1 cellular context compared by ENCODE assay signal in genomic region chr16:89545044-89545830, GRCh38.
TF ChIP-seq lines count a peak whose summit lies in the region.

No MANE protein-coding gene starts in this region.

TF ChIP-seq in HepG2, 621 proteins besides CTCF, POLR2A, EP300 and RAD21 (continued from another document and continues in another):
- TF ChIP-seq ZXDC (CRISPR knock-in tag; IDR thresholded peaks at IDR 0.05), result no peak
- no peak for TF ChIP-seq ZNF337 (CRISPR knock-in tag; IDR thresholded peaks at IDR 0.05; ENCODE audit: borderline replicate concordance, low read depth)
- TF ChIP-seq SETDB1 (CRISPR knock-in tag; IDR thresholded peaks at IDR 0.05; ENCODE audit: borderline replicate concordance), result no peak
- TF ChIP-seq ZBTB37 (CRISPR knock-in tag; IDR thresholded peaks at IDR 0.05), result no peak
- no peak for TF ChIP-seq FIP1L1 (IDR thresholded peaks at IDR 0.05; ENCODE audit: borderline replicate concordance, insufficient read depth, low read depth, low read length)
- TF ChIP-seq ZNF747 (CRISPR knock-in tag; IDR thresholded peaks at IDR 0.05; ENCODE audit: borderline replicate concordance), result peak; percentile 50
- no peak for TF ChIP-seq REL (CRISPR knock-in tag; conservative IDR thresholded peaks at IDR 0.05)
- TF ChIP-seq NR1H2 (CRISPR knock-in tag; IDR thresholded peaks at IDR 0.05; ENCODE audit: borderline replicate concordance, low read depth), result no peak
- TF ChIP-seq TFAP4 (IDR thresholded peaks at IDR 0.05; ENCODE audit: borderline replicate concordance, low read depth), result peak; percentile 32; the same call in 1 of the 2 replicates
- TF ChIP-seq ZNF574 (CRISPR knock-in tag; IDR thresholded peaks at IDR 0.05), result peak; percentile 35
- TF ChIP-seq ARID4A (CRISPR knock-in tag; IDR thresholded peaks at IDR 0.05; ENCODE audit: borderline replicate concordance), result 0 out of 2 replicates have a peak, but pooled peaks have one; percentile 63
- TF ChIP-seq ZNF329 (CRISPR knock-in tag; IDR thresholded peaks at IDR 0.05; ENCODE audit: low read depth), result no peak
- TF ChIP-seq ZNF143 (CRISPR knock-in tag; IDR thresholded peaks at IDR 0.05), result no peak; the same call in 1 of the 2 replicates
- TF ChIP-seq ZNF557 (CRISPR knock-in tag; IDR thresholded peaks at IDR 0.05), result no peak
- TF ChIP-seq ZNF431 (CRISPR knock-in tag; IDR thresholded peaks at IDR 0.05; ENCODE audit: borderline replicate concordance, low read depth), result no peak; the same call in 1 of the 2 replicates
- no peak for TF ChIP-seq PBX2 (CRISPR knock-in tag; IDR thresholded peaks at IDR 0.05)
- peak; percentile 80; the same call in 1 of the 2 replicates for TF ChIP-seq HDAC1 (CRISPR knock-in tag; IDR thresholded peaks at IDR 0.05)
- TF ChIP-seq HMGA1 (CRISPR knock-in tag; conservative IDR thresholded peaks at IDR 0.05), result no peak
- no peak for TF ChIP-seq ZMAT5 (CRISPR knock-in tag; IDR thresholded peaks at IDR 0.05; ENCODE audit: borderline replicate concordance, low read depth)
- no peak for TF ChIP-seq ZNF446 (CRISPR knock-in tag; IDR thresholded peaks at IDR 0.05)
- no peak for TF ChIP-seq RFXANK (CRISPR knock-in tag; IDR thresholded peaks at IDR 0.05)
- peak; percentile 89; the same call in 1 of the 2 replicates for TF ChIP-seq SAFB2 (CRISPR knock-in tag; IDR thresholded peaks at IDR 0.05; ENCODE audit: borderline replicate concordance, low read depth)
- TF ChIP-seq ZNF33B (CRISPR knock-in tag; IDR thresholded peaks at IDR 0.05), result 0 out of 2 replicates have a peak, but pooled peaks have one; percentile 26
- peak; percentile 79 for TF ChIP-seq SPEN (CRISPR knock-in tag; IDR thresholded peaks at IDR 0.05; ENCODE audit: low read depth)
- TF ChIP-seq MXD1 (CRISPR knock-in tag; IDR thresholded peaks at IDR 0.05), result no peak
- TF ChIP-seq UBTF (CRISPR knock-in tag; IDR thresholded peaks at IDR 0.05), result peak; percentile 93
- no peak for TF ChIP-seq RBFOX2 (IDR thresholded peaks at IDR 0.05; ENCODE audit: low read depth, low read length)
- peak; percentile 42; the same call in 1 of the 2 replicates for TF ChIP-seq CCDC6 (CRISPR knock-in tag; IDR thresholded peaks at IDR 0.05)
- no peak for TF ChIP-seq PRDM4 (CRISPR knock-in tag; IDR thresholded peaks at IDR 0.05; ENCODE audit: borderline replicate concordance)
- TF ChIP-seq REXO4 (CRISPR knock-in tag; IDR thresholded peaks at IDR 0.05; ENCODE audit: borderline replicate concordance), result no peak
- TF ChIP-seq E2F2 (CRISPR knock-in tag; IDR thresholded peaks at IDR 0.05; ENCODE audit: borderline replicate concordance), result no peak
